8 cellular contexts compared by ENCODE assay signal in the genomic region with DNA sequence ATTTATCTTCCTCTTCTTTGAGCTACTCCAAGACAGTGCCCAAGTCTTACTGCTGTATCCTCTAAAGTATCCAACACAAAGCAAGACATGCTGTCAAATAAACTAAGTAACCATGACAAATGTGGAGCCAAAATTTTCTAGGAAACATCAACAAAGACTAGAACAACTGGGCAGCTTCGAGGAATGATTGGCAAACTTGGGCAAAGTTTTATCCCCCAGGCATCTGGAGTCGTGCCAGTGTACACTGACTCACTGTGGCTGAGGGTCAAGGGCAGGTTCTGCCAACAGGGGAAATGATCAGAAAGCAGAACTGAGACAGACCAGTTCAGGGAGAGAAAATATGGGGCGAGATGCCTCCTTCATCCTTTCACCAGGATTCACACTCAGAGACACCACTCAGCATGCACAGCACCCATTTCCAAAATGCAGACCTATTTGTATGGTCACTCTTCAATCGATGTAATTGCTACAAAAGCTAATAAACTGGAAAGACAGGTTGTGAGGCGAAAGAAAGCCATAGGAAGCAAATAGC.
DNase-seq lines count a peak whose midpoint lies in the region; ATAC-seq and TF ChIP-seq lines count a peak whose summit lies in the region.

No MANE protein-coding gene starts in this region.

- H3K4me3 ChIP-seq in brain microvascular endothelial cell (ENCODE audit: low read depth, low read length): no peak overlapping the region

- POLR2A ChIA-PET in GM10248 (lab: Yijun Ruan, JAX): no interaction called here

- no peaks in the 10 kb centered on the region for H3K27me3 ChIP-seq in brain microvascular endothelial cell (replicated peaks)

- in situ Hi-C loops in brain microvascular endothelial cell (cut with HindIII; ENCODE audit: low pct_ligation_motif_present, low sequenced_read_pairs): no loop called here

- DNase-seq in DMS153 treated with DMSO at 0.1 percent for 48 hours (lab: John Stamatoyannopoulos, UW; ENCODE audit: unreplicated experiment) (peak; percentile 53), NCI-H2029 treated with DMSO at 0.1 percent for 48 hours (lab: John Stamatoyannopoulos, UW) (peak; percentile 67), brain microvascular endothelial cell (peak; percentile 33), medulla oblongata (ENCODE audit: extremely low spot score) (peak; percentile 72), GM10248 (ENCODE audit: extremely low spot score) (no peak)
- no peak for DNase-seq in activated naive CD4-positive, alpha-beta T cell treated with Interleukin-2 at 50 U/mL for 16 hours

- H3K36me3 ChIP-seq in brain microvascular endothelial cell (replicated peaks): no peaks in the 10 kb centered on the region

- TF ChIP-seq CTCF in brain microvascular endothelial cell (IDR thresholded peaks at IDR 0.05; ENCODE audit: low read depth, low read length, missing control alignments): no peak
- no peak for TF ChIP-seq CTCF in GM10248 (IDR thresholded peaks at IDR 0.05; ENCODE audit: control extremely low read depth, extremely low read depth, low read depth, missing control alignments)

- CTCF ChIA-PET in GM10248 (lab: Yijun Ruan, JAX): interaction anchor here (1.1 to 3.7 kb wide), 4 partner anchors 9 to 27 kb away, joined by 3 to 26 read pairs (median 8); no protein-coding TSS in a partner anchor

- no peak overlapping the region for H3K27ac ChIP-seq in brain microvascular endothelial cell

- ATAC-seq in GM21786 (IDR thresholded peaks at IDR 0.05; ENCODE audit: unreplicated experiment) (peak; percentile 57), GM21515 (IDR thresholded peaks at IDR 0.05; ENCODE audit: unreplicated experiment) (no peak)

Comparison
In these comparisons a context has a peak if more than half of its experiments do, and no peak if none do; other contexts are left out.
1. DNase-seq: peak in DMS153 treated with DMSO at 0.1 percent for 48 hours (single experiment), NCI-H2029 treated with DMSO at 0.1 percent for 48 hours (single experiment), brain microvascular endothelial cell (single experiment) and medulla oblongata (single experiment); none in GM10248 (single experiment) and activated naive CD4-positive, alpha-beta T cell treated with Interleukin-2 at 50 U/mL for 16 hours (single experiment).